In the genomic region with DNA sequence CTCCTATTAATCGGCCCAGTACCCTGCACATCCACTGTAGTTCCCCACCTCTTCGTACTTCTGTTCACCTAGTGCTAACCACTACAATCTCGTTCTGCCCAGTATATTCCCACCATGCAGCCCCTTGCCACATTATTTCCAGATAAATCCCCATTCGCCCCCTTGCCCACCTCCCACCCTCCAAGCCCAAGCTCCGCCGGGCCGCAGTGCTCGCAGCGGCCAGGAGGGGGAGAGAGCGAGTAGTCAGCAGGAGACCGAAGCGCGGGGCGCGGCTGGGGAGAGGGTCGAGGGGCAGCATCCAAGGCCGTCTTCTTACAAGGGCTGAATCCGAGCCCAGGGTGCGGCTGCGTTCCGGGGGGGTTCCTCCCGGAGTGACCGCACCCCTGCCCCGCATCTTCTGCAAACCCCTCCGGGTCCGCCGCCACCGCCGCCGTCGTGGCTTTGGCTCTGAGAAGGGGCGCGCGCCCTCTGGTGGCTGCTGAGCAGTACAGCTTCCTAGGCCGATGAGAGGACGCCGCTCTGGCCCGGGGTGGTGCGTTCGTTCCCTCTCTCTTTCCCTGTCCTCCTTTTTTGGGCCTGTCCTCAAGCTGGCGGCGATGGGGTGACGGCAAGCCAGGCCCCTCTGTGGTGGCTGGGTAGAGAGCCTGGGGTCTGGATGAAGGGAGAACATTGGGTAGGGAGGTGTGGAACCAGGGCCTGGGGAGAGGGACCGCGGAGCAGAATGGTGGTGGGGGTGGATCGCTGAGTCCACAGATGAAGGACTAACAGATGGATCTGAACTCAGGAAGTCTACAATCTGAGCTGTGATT, we compare ENCODE assay signal across 8 cellular contexts. TPM values are rescaled to one million over a fixed set of nuclear protein-coding genes. Genes with fewer than 3 reads are reported as not detected.
DNase-seq lines count a peak whose midpoint lies in the region; ATAC-seq and TF ChIP-seq lines count a peak whose summit lies in the region.

No MANE protein-coding gene starts in this region.

- ATAC-seq in GM18868 (IDR thresholded peaks at IDR 0.05; ENCODE audit: unreplicated experiment) (peak; percentile 76), HG03135 (IDR thresholded peaks at IDR 0.05; ENCODE audit: unreplicated experiment) (peak; percentile 71)

- H3K36me3 ChIP-seq in endocrine pancreas (ENCODE audit: control insufficient read depth, insufficient read depth, low read length) (no peaks in the 10 kb centered on the region), mesodermal cell (ENCODE audit: control insufficient read depth, insufficient read depth, low read length) (no peaks in the 10 kb centered on the region)

- H3K9me3 ChIP-seq in endocrine pancreas (ENCODE audit: control insufficient read depth, low read length) (no peaks in the 10 kb centered on the region), mesodermal cell (ENCODE audit: control insufficient read depth, low read length) (no peaks in the 10 kb centered on the region)

- no peak overlapping the region for H3K27ac ChIP-seq in mesodermal cell (ENCODE audit: low read depth, low read length, severe bottlenecking)

- peak overlapping the region; percentile 2 for H3K9ac ChIP-seq in endocrine pancreas (ENCODE audit: control insufficient read depth, insufficient read depth, low read length)

- 4 to 14% methylated on average over 26 to 28 of the region's 46 CpGs for WGBS in mesodermal cell (ENCODE audit: insufficient coverage in 2 of 2), 2 experiments

- H3K4me1 ChIP-seq in endocrine pancreas (ENCODE audit: control insufficient read depth, insufficient read depth, low read length) (no peaks in the 10 kb centered on the region), mesodermal cell (ENCODE audit: control insufficient read depth, insufficient read depth, low read length, poor library complexity, severe bottlenecking) (peaks cover 16% of the 10 kb centered on the region)

- H3K4me3 ChIP-seq in AG09309 (ENCODE audit: control insufficient read depth, low read depth, low read length), result peak overlapping the region; percentile 77
- H3K4me3 ChIP-seq in endocrine pancreas (ENCODE audit: control insufficient read depth, insufficient read depth, low read length), result no peak overlapping the region
- H3K4me3 ChIP-seq in mesodermal cell (ENCODE audit: extremely low read depth, insufficient read depth, low read length, poor library complexity, severe bottlenecking), result peak overlapping the region; percentile 47

- DNase-seq in AG09309 (ENCODE audit: low read depth) (no peak), NCI-H748 treated with DMSO at 0.1 percent for 48 hours (lab: John Stamatoyannopoulos, UW) (peak; percentile 77)
- DNase-seq in activated CD8-positive, alpha-beta memory T cell treated with anti-CD3 and anti-CD28 coated beads for 48 hours (ENCODE audit: low read depth in 2 of 3, low spot score in 2 of 3), result peak; percentile 57 to 92 (median 69)
- DNase-seq in stimulated activated CD8-positive, alpha-beta memory T cell treated with anti-CD3 and anti-CD28 coated beads, Interleukin-15, amount 100 ng/mL, for 24 hours (ENCODE audit: low read depth), result peak; percentile 70

- TF ChIP-seq CTCF in AG09309 (IDR thresholded peaks at IDR 0.05; ENCODE audit: control insufficient read depth, insufficient read depth, low read depth, low read length, missing control alignments), result peak; percentile 84

- no peaks in the 10 kb centered on the region for H3K27me3 ChIP-seq in endocrine pancreas (ENCODE audit: control insufficient read depth, insufficient read depth, low read length)

RNA-seq across cellular contexts. Expression of a gene that starts 30.0 kb away (rescaled TPM):
- 2.1 TPM for polyA plus RNA-seq in mesodermal cell (2013, experiment 1 of 2)
- polyA plus RNA-seq in mesodermal cell (2013, experiment 2 of 2), result 1.3 TPM
